8 cellular contexts compared by ENCODE assay signal in the genomic region with DNA sequence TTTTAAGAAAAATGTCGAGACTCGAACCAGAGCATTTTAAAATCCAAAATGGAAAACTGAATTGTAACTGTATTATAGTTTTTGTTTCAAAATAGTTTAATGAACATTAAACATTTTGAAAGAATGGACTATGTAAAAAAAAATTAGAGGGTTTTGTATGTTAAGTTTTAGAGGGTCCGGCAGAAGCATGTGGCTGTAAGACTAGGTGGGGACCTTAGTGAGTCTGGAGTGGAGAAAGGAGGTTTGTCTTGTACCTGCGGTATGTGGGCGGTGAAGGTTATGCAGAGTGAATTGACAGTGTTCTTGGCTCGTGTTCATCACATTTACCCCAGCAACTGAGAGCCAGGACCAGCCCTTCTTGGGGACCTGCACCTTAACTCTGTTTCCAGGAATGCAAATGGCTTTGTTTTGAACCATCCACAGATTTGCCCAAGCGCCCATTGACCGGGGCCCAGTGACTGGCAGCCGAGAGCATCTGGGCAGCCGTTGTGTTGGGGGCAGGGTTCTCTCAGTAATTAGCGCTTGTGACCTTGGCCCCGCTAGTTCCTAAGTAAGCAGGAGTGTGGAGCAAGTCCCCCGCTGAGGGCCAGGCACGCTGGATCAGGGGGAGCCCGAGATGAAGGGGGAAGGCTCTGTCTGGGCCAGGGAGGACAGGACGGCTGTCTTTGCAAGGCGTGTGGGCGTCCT. TPM values are rescaled to one million over a fixed set of nuclear protein-coding genes. Genes with fewer than 3 reads are reported as not detected.
DNase-seq lines count a peak whose midpoint lies in the region; ATAC-seq and TF ChIP-seq lines count a peak whose summit lies in the region.

No MANE protein-coding gene starts in this region.

- TF ChIP-seq CTCF in WTC11 (IDR thresholded peaks at IDR 0.05): no peak
- TF ChIP-seq CTCF in esophagus muscularis mucosa (IDR thresholded peaks at IDR 0.05): no peak

- no peak overlapping the region for H3K14ac ChIP-seq in neuronal stem cell (ENCODE audit: low read length)

- H2BK15ac ChIP-seq in neuronal stem cell (ENCODE audit: low read length): no peak overlapping the region

- H3K9ac ChIP-seq in neuronal stem cell (ENCODE audit: low read depth, low read length, poor library complexity): no peak overlapping the region

- peak overlapping the region; percentile 2 for H3K4me2 ChIP-seq in neuronal stem cell (ENCODE audit: insufficient read depth, low read length, poor library complexity, severe bottlenecking)

- intact Hi-C loops in activated CD4-positive, alpha-beta T cell treated with anti-CD3 and anti-CD28 coated beads for 36 hours (cut with DNase I, micrococcal nuclease): no loop called here
- intact Hi-C loops in esophagus muscularis mucosa (cut with DNase I): loop anchor here (5.0 to 10.0 kb wide), 4 partner anchors 66 to 978 kb away; no protein-coding TSS in a partner anchor

- CTCF ChIA-PET in activated CD4-positive, alpha-beta T cell treated with anti-CD3 and anti-CD28 coated beads for 36 hours (lab: Charles Lee): no interaction called here
- CTCF ChIA-PET in WTC11 (lab: Charles Lee): no interaction called here

- H3K27me3 Mint-ChIP-seq in activated CD4-positive, alpha-beta T cell treated with anti-CD3 and anti-CD28 coated beads for 36 hours: no peaks in the 10 kb centered on the region
- H3K27me3 Mint-ChIP-seq in WTC11 (ENCODE audit: low read depth): no peaks in the 10 kb centered on the region; the same call in 1 of the 2 replicates

- peak overlapping the region; percentile 96 for H3K27ac Mint-ChIP-seq in activated CD4-positive, alpha-beta T cell treated with anti-CD3 and anti-CD28 coated beads for 36 hours
- H3K27ac Mint-ChIP-seq in WTC11: peak overlapping the region; percentile 91

- H3K27me3 ChIP-seq in esophagus muscularis mucosa: no peaks in the 10 kb centered on the region
- H3K27me3 ChIP-seq in neuronal stem cell (ENCODE audit: control insufficient read depth in 3 of 3, insufficient read depth in 3 of 3, low read depth in 1 of 3, low read length in 3 of 3): peaks cover 0 to 3% (median 0%) of the 10 kb centered on the region in 3 experiments

- peak overlapping the region; percentile 82 for H3K4me3 Mint-ChIP-seq in activated CD4-positive, alpha-beta T cell treated with anti-CD3 and anti-CD28 coated beads for 36 hours
- H3K4me3 Mint-ChIP-seq in WTC11: peak overlapping the region; percentile 79

- peaks cover 5 to 19% (median 7%) of the 10 kb centered on the region in 4 donors for H3K36me3 ChIP-seq in esophagus muscularis mucosa
- peaks cover 5 to 13% of the 10 kb centered on the region in 2 donors for H3K36me3 ChIP-seq in neuronal stem cell (replicated peaks in 1 of 2; ENCODE audit: control insufficient read depth in 2 of 2, insufficient read depth in 2 of 2, low read length in 2 of 2)

- no peak overlapping the region for H2BK120ac ChIP-seq in neuronal stem cell (ENCODE audit: low read depth, low read length)

- H3K9me3 ChIP-seq in esophagus muscularis mucosa (peaks cover 0 to 8% (median 2%) of the 10 kb centered on the region in 4 donors), neuronal stem cell (replicated peaks in 1 of 2; ENCODE audit: control insufficient read depth in 2 of 2, insufficient read depth in 1 of 2, low read depth in 1 of 2, low read length in 2 of 2) (peaks cover 0 to 20% of the 10 kb centered on the region in 2 donors)

- H3K4me1 ChIP-seq in esophagus muscularis mucosa (peaks cover 8 to 18% (median 13%) of the 10 kb centered on the region in 4 donors), neuronal stem cell (ENCODE audit: control insufficient read depth in 2 of 2, insufficient read depth in 1 of 2, low read depth in 1 of 2, low read length in 2 of 2) (peaks cover 6 to 13% of the 10 kb centered on the region in 2 donors)

- H3K27ac ChIP-seq in esophagus muscularis mucosa (replicated peaks in 1 of 4) (peak overlapping the region; percentile 97 to 100 (median 99)), neuronal stem cell (replicated peaks; ENCODE audit: low read length) (no peak overlapping the region)

- H3K4me3 ChIP-seq in esophagus muscularis mucosa (peak overlapping the region; percentile 66 to 97 (median 87)), neuronal stem cell (ENCODE audit: low read length in 2 of 2) (peak overlapping the region in 1 of 2 donors; percentile 81)

- no peak for ATAC-seq in activated CD4-positive, alpha-beta T cell treated with anti-CD3 and anti-CD28 coated beads for 36 hours
- ATAC-seq in WTC11 (peak; percentile 13), HG03159 (IDR thresholded peaks at IDR 0.05; ENCODE audit: unreplicated experiment) (no peak)
- ATAC-seq in activated CD4-positive, CD25-positive, alpha-beta regulatory T cell treated with anti-CD3 and anti-CD28 coated beads, Interleukin-2, amount 50 U/mL, for 24 hours: no peak

- H3K4ac ChIP-seq in neuronal stem cell (ENCODE audit: low read length): no peak overlapping the region

- H3K9me3 Mint-ChIP-seq in activated CD4-positive, alpha-beta T cell treated with anti-CD3 and anti-CD28 coated beads for 36 hours (ENCODE audit: low read depth): peaks cover 11% of the 10 kb centered on the region
- peaks cover 9% of the 10 kb centered on the region for H3K9me3 Mint-ChIP-seq in WTC11

- H2AK5ac ChIP-seq in neuronal stem cell (ENCODE audit: low read depth, low read length): no peak overlapping the region

- H3K36me3 Mint-ChIP-seq in activated CD4-positive, alpha-beta T cell treated with anti-CD3 and anti-CD28 coated beads for 36 hours (ENCODE audit: low read depth): peaks cover 36% of the 10 kb centered on the region
- H3K36me3 Mint-ChIP-seq in WTC11: peaks cover 13% of the 10 kb centered on the region

- peak overlapping the region; percentile 18 for H3K18ac ChIP-seq in neuronal stem cell (ENCODE audit: low read length)

- no peak overlapping the region for H4K8ac ChIP-seq in neuronal stem cell (ENCODE audit: low read depth, low read length)

- H2BK12ac ChIP-seq in neuronal stem cell (ENCODE audit: low read length): no peak overlapping the region

- peaks cover 3% of the 10 kb centered on the region for H3K79me1 ChIP-seq in neuronal stem cell (ENCODE audit: low read depth, low read length)

- POLR2A ChIA-PET in activated CD4-positive, alpha-beta T cell treated with anti-CD3 and anti-CD28 coated beads for 36 hours (lab: Charles Lee): interaction anchor here (1.6 to 6.8 kb wide), 8 partner anchors 9 to 82 kb away, joined by 7 to 165 read pairs (median 22); no protein-coding TSS in a partner anchor
- POLR2A ChIA-PET in WTC11 (lab: Charles Lee): interaction anchor here (1.1 to 2.9 kb wide), 5 partner anchors 11 to 170 kb away, joined by 3 to 30 read pairs (median 11); no protein-coding TSS in a partner anchor

- DNase-seq in activated CD4-positive, alpha-beta T cell treated with anti-CD3 and anti-CD28 coated beads for 36 hours: peak; percentile 61
- no peak for DNase-seq in activated CD4-positive, alpha-beta T cell treated with anti-CD3 and anti-CD28 coated beads for 1 hour
- peak; percentile 68 for DNase-seq in WTC11 (ENCODE audit: low spot score)
- DNase-seq in esophagus muscularis mucosa (ENCODE audit: extremely low spot score): peak; percentile 92
- no peak for DNase-seq in neuronal stem cell (ENCODE audit: low spot score)
- DNase-seq in OCI-M2 (lab: John Stamatoyannopoulos, UW; ENCODE audit: unreplicated experiment): no peak

- H2AFZ ChIP-seq in neuronal stem cell (ENCODE audit: low read length): no peak overlapping the region

- no peak for TF ChIP-seq POLR2A in esophagus muscularis mucosa (IDR thresholded peaks at IDR 0.05; ENCODE audit: low read depth)

- no peak overlapping the region for H2BK5ac ChIP-seq in neuronal stem cell (ENCODE audit: low read length)

- TF ChIP-seq EP300 in esophagus muscularis mucosa (IDR thresholded peaks at IDR 0.05): no peak

- WGBS in esophagus muscularis mucosa: 78% methylated on average over 18 of the region's 18 CpGs
- no CpG with 5 or more reads among the region's 18 CpGs for WGBS in neuronal stem cell (ENCODE audit: extremely low coverage in 2 of 2, insufficient read length in 2 of 2, insufficient replicate concordance in 1 of 2), 2 donors

- no peak overlapping the region for H4K91ac ChIP-seq in neuronal stem cell (ENCODE audit: low read depth, low read length, poor library complexity)

- peak overlapping the region; percentile 53 for H3K23ac ChIP-seq in neuronal stem cell (ENCODE audit: low read depth, low read length, poor library complexity)

- H3K4me1 Mint-ChIP-seq in activated CD4-positive, alpha-beta T cell treated with anti-CD3 and anti-CD28 coated beads for 36 hours: peaks cover 24% of the 10 kb centered on the region
- peaks cover 38% of the 10 kb centered on the region for H3K4me1 Mint-ChIP-seq in WTC11

TF ChIP-seq in WTC11, 78 proteins besides CTCF, POLR2A, EP300 and RAD21 (continues in another document):
- peak; percentile 56 for TF ChIP-seq GABPB1 (CRISPR knock-in tag; IDR thresholded peaks at IDR 0.05)
- TF ChIP-seq CREB1 (CRISPR knock-in tag; IDR thresholded peaks at IDR 0.05): 0 out of 2 replicates have a peak, but pooled peaks have one; percentile 45
- no peak for TF ChIP-seq ZNF232 (CRISPR knock-in tag; IDR thresholded peaks at IDR 0.05)
- peak; percentile 90 for TF ChIP-seq ZNF281 (CRISPR knock-in tag; IDR thresholded peaks at IDR 0.05)
- no peak for TF ChIP-seq ZBTB21 (CRISPR knock-in tag; IDR thresholded peaks at IDR 0.05; ENCODE audit: borderline replicate concordance)
- peak; percentile 68; the same call in 1 of the 2 replicates for TF ChIP-seq ETV6 (CRISPR knock-in tag; IDR thresholded peaks at IDR 0.05)

RNA-seq across cellular contexts. Expression of gene KLF6, which starts 1.4 kb away (rescaled TPM):
- total RNA-seq in activated CD4-positive, alpha-beta T cell treated with anti-CD3 and anti-CD28 coated beads for 36 hours: 100 to 1,000 TPM; 107 to 114 TPM
- 25.4 to 27.9 TPM (median 27.3 TPM) in 3 replicates for total RNA-seq in WTC11 (2021)
- total RNA-seq in esophagus muscularis mucosa: 100 to 1,000 TPM; 114 to 145 (median 123) TPM
- polyA plus RNA-seq in neuronal stem cell (2013, experiment 1 of 2): 12.9 TPM
- 13.2 TPM for polyA plus RNA-seq in neuronal stem cell (2013, experiment 2 of 2)

Comparison
In these comparisons a context has a peak if more than half of its experiments do, and no peak if none do; other contexts are left out.
1. DNase-seq: peak in activated CD4-positive, alpha-beta T cell treated with anti-CD3 and anti-CD28 coated beads for 36 hours (single experiment), WTC11 (single experiment) and esophagus muscularis mucosa (single experiment); none in activated CD4-positive, alpha-beta T cell treated with anti-CD3 and anti-CD28 coated beads for 1 hour (single experiment), neuronal stem cell (single experiment) and OCI-M2 (single experiment).